21 cellular contexts compared by ENCODE assay signal in genomic region chr5:95801532-95801931, GRCh38.
"Had no signal": no experiment of that assay in that cellular context is flagged by ENCODE, and none has a peak within 500 bp of the region (broad histone marks: within the 10 kb centered on the region; RNA-seq: fewer than 3 reads in every experiment).

No MANE protein-coding gene starts in this region.

- H3K27me3 ChIP-seq: brain microvascular endothelial cell, right atrium auricular region, thyroid gland had no signal

- H3K9me3 ChIP-seq: right atrium auricular region, thyroid gland had no signal

- H3K27ac ChIP-seq: brain microvascular endothelial cell, skin epidermis, thyroid gland had no signal

- DNase-seq: activated B cell treated with CpG ODN at 0.5 μM for 24 hours; activated CD4-positive, alpha-beta T cell treated with anti-CD3 and anti-CD28 coated beads, Interleukin-2, amount 10 ng/mL, durations not matched to agents 24 days and 14 days; activated CD8-positive, alpha-beta memory T cell treated with anti-CD3 and anti-CD28 coated beads, Interleukin-2, amount 50 U/mL, for 4 hours; activated CD8-positive, alpha-beta T cell treated with anti-CD3 and anti-CD28 coated beads, Interleukin-2, amount 10 ng/mL, durations not matched to agents 7 days and 5 days; activated effector memory CD4-positive, alpha-beta T cell treated with anti-CD3 and anti-CD28 coated beads, Interleukin-2, amount 50 U/mL, for 16 hours; activated naive CD8-positive, alpha-beta T cell treated with anti-CD3 and anti-CD28 coated beads for 36 hours; activated T-cell treated with anti-CD3 and anti-CD28 coated beads, Interleukin-2, amount 50 U/mL, for 48 hours; brain microvascular endothelial cell; erythroblast; hippocampal formation; kidney glomerular epithelial cell; naive thymus-derived CD8-positive, alpha-beta T cell; stimulated activated CD4-positive, alpha-beta T cell treated with anti-CD3 and anti-CD28 coated beads, Interleukin-15, amount 100 ng/mL, for 24 hours; stimulated activated CD4-positive, alpha-beta T cell treated with anti-CD3 and anti-CD28 coated beads, Interleukin-4, amount 100 ng/mL, for 1 hour; stimulated activated naive B cell treated with anti-CD40 and anti-IgM and Interleukin-4, amounts not matched to agents 10 μg/mL and 1 μg/mL and 100 μg/mL, for 72 hours; T-helper 17 cell; thyroid gland had no signal

- FAIRE-seq: TTC549, urothelium cell line had no signal

- H3K4me1 ChIP-seq: thyroid gland had no signal

- H3K36me3 ChIP-seq: brain microvascular endothelial cell, right atrium auricular region, thyroid gland had no signal

- H3K4me3 ChIP-seq: right atrium auricular region, skin epidermis, thyroid gland had no signal

- ATAC-seq: activated CD8-positive, alpha-beta T cell treated with anti-CD3 and anti-CD28 coated beads, Interleukin-2, amount 10 ng/mL, durations not matched to agents 7 days and 5 days; naive thymus-derived CD8-positive, alpha-beta T cell; stimulated activated naive B cell treated with anti-CD40 and anti-IgM and Interleukin-4, amounts not matched to agents 10 μg/mL and 1 μg/mL and 100 μg/mL, for 72 hours; T-helper 17 cell had no signal
